ENCODE assay signal across 1 cellular context in the genomic region with DNA sequence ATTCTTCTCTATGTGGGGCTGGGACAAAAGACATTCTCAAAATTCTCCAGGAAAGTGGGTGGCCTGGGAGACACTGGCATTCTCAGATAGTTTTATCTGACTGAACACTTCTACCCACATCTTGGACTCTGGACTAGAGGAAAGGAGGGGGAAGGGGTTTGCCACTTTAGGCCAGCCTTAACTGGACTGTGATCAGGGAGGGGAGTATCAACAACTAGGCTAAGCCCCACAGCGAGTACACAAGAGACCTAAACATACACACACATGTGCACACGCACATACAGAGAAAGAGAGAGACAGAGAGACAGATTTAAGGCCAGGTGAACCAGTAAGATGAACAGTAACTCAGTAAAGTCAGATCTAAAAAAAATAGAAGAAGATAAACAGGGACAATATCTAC.
TF ChIP-seq lines count a peak whose summit lies in the region.

No MANE protein-coding gene starts in this region.

TF ChIP-seq in SK-N-SH, 30 proteins besides CTCF, POLR2A, EP300 and RAD21:
- TF ChIP-seq, protein P1, sequence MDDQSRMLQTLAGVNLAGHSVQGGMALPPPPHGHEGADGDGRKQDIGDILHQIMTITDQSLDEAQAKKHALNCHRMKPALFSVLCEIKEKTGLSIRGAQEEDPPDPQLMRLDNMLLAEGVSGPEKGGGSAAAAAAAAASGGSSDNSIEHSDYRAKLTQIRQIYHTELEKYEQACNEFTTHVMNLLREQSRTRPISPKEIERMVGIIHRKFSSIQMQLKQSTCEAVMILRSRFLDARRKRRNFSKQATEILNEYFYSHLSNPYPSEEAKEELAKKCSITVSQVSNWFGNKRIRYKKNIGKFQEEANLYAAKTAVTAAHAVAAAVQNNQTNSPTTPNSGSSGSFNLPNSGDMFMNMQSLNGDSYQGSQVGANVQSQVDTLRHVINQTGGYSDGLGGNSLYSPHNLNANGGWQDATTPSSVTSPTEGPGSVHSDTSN (IDR thresholded peaks at IDR 0.05) = no peak
- TF ChIP-seq, protein P2, sequence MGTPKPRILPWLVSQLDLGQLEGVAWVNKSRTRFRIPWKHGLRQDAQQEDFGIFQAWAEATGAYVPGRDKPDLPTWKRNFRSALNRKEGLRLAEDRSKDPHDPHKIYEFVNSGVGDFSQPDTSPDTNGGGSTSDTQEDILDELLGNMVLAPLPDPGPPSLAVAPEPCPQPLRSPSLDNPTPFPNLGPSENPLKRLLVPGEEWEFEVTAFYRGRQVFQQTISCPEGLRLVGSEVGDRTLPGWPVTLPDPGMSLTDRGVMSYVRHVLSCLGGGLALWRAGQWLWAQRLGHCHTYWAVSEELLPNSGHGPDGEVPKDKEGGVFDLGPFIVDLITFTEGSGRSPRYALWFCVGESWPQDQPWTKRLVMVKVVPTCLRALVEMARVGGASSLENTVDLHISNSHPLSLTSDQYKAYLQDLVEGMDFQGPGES (IDR thresholded peaks at IDR 0.05; ENCODE audit: low read depth, low read length) = no peak
- TF ChIP-seq SIN3A (IDR thresholded peaks at IDR 0.05; ENCODE audit: borderline replicate concordance, low read depth, low read length) (no peak), TAF1 (IDR thresholded peaks at IDR 0.05; ENCODE audit: borderline replicate concordance, low read depth, low read length) (no peak), POLR2AphosphoS5 (IDR thresholded peaks at IDR 0.05; ENCODE audit: low read depth, low read length) (no peak), CHD2 (IDR thresholded peaks at IDR 0.05; ENCODE audit: low read length, partially characterized antibody) (no peak), MEF2A (IDR thresholded peaks at IDR 0.05; ENCODE audit: borderline replicate concordance, low read depth) (no peak), RXRA (IDR thresholded peaks at IDR 0.05; ENCODE audit: borderline replicate concordance, low read depth) (no peak), GABPA (IDR thresholded peaks at IDR 0.05; ENCODE audit: low read depth) (no peak)
